In the genomic region with DNA sequence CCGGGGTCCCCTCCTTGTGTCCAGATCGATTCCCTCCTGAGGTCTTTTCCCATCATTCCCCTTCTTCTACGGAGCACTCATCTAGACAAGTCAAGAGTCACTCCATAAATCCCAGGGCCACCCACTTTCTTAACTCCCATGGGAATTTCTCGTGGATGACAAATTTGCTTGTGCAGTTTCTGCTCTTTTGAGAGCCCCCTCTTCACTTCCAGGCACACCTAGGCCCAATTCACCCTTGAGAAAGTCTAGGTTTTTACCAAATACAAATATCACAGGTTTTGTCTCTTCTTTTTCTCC, we compare ENCODE assay signal across 9 cellular contexts. TPM values are rescaled to one million over a fixed set of nuclear protein-coding genes. Genes with fewer than 3 reads are reported as not detected.
DNase-seq lines count a peak whose midpoint lies in the region.
"Had no signal": no experiment of that assay in that cellular context is flagged by ENCODE, and none has a peak within 500 bp of the region (broad histone marks: within the 10 kb centered on the region; RNA-seq: fewer than 3 reads in every experiment).

No MANE protein-coding gene starts in this region.

- peak overlapping the region; percentile 86 for H3K4me3 Mint-ChIP-seq in T-helper 1 cell treated with Interleukin-12 subunit alpha and Interleukin-12 subunit beta and Interleukin-4 antibody, amounts not matched to agents 30 μg/mL and 1 μg/mL, for 36 hours
- H3K4me3 Mint-ChIP-seq in activated T-helper 2 cell treated with anti-CD3 and anti-CD28 coated beads, Interferon-gamma antibody, Interleukin-2, Interleukin-4, amounts not matched to agents 10 μg/mL and 5 μg/mL and 100 μg/mL, durations not matched to agents 14 hours and 24 hours and 36 hours (ENCODE audit: low read depth) = peak overlapping the region; percentile 97
- H3K4me3 Mint-ChIP-seq in immature natural killer cell = peak overlapping the region; percentile 92 to 95 (median 94)

- H3K4me1 Mint-ChIP-seq in T-helper 1 cell treated with Interleukin-12 subunit alpha and Interleukin-12 subunit beta and Interleukin-4 antibody, amounts not matched to agents 30 μg/mL and 1 μg/mL, for 36 hours (ENCODE audit: low read depth) = peaks cover 27% of the 10 kb centered on the region
- H3K4me1 Mint-ChIP-seq in activated T-helper 2 cell treated with anti-CD3 and anti-CD28 coated beads, Interferon-gamma antibody, Interleukin-2, Interleukin-4, amounts not matched to agents 10 μg/mL and 5 μg/mL and 100 μg/mL, durations not matched to agents 14 hours and 24 hours and 36 hours (ENCODE audit: low read depth) = peaks cover 22% of the 10 kb centered on the region
- H3K4me1 Mint-ChIP-seq in immature natural killer cell = peaks cover 25 to 34% of the 10 kb centered on the region in 2 donors

- H3K9me3 Mint-ChIP-seq in T-helper 1 cell treated with Interleukin-12 subunit alpha and Interleukin-12 subunit beta and Interleukin-4 antibody, amounts not matched to agents 30 μg/mL and 1 μg/mL, for 36 hours = no peaks in the 10 kb centered on the region
- no peaks in the 10 kb centered on the region for H3K9me3 Mint-ChIP-seq in activated T-helper 2 cell treated with anti-CD3 and anti-CD28 coated beads, Interferon-gamma antibody, Interleukin-2, Interleukin-4, amounts not matched to agents 10 μg/mL and 5 μg/mL and 100 μg/mL, durations not matched to agents 14 hours and 24 hours and 36 hours
- H3K9me3 Mint-ChIP-seq in immature natural killer cell = no peaks in the 10 kb centered on the region

- H3K4me3 ChIP-seq in subcutaneous abdominal adipose tissue (ENCODE audit: low read depth in 1 of 5, low read length in 5 of 5) = peak overlapping the region; percentile 91 to 94 (median 92)

- peaks cover 24 to 57% (median 53%) of the 10 kb centered on the region in 5 donors for H3K36me3 ChIP-seq in subcutaneous abdominal adipose tissue (ENCODE audit: control insufficient read depth in 5 of 5, insufficient read depth in 5 of 5, low read length in 5 of 5)

- no peaks in the 10 kb centered on the region for H3K27me3 Mint-ChIP-seq in T-helper 1 cell treated with Interleukin-12 subunit alpha and Interleukin-12 subunit beta and Interleukin-4 antibody, amounts not matched to agents 30 μg/mL and 1 μg/mL, for 36 hours (ENCODE audit: low read depth)
- no peaks in the 10 kb centered on the region for H3K27me3 Mint-ChIP-seq in activated T-helper 2 cell treated with anti-CD3 and anti-CD28 coated beads, Interferon-gamma antibody, Interleukin-2, Interleukin-4, amounts not matched to agents 10 μg/mL and 5 μg/mL and 100 μg/mL, durations not matched to agents 14 hours and 24 hours and 36 hours (ENCODE audit: low read depth)
- peaks cover 0 to 7% (median 5%) of the 10 kb centered on the region in 3 donors for H3K27me3 Mint-ChIP-seq in immature natural killer cell (ENCODE audit: low read depth in 3 of 3)

- H3K27ac ChIP-seq in subcutaneous abdominal adipose tissue (ENCODE audit: low read depth, low read length) = peak overlapping the region; percentile 78

- H3K27ac Mint-ChIP-seq in T-helper 1 cell treated with Interleukin-12 subunit alpha and Interleukin-12 subunit beta and Interleukin-4 antibody, amounts not matched to agents 30 μg/mL and 1 μg/mL, for 36 hours = peak overlapping the region; percentile 91
- H3K27ac Mint-ChIP-seq in activated T-helper 2 cell treated with anti-CD3 and anti-CD28 coated beads, Interferon-gamma antibody, Interleukin-2, Interleukin-4, amounts not matched to agents 10 μg/mL and 5 μg/mL and 100 μg/mL, durations not matched to agents 14 hours and 24 hours and 36 hours = peak overlapping the region; percentile 95
- peak overlapping the region; percentile 88 to 95 (median 95) for H3K27ac Mint-ChIP-seq in immature natural killer cell

- no peaks in the 10 kb centered on the region for H3K27me3 ChIP-seq in subcutaneous abdominal adipose tissue (ENCODE audit: control insufficient read depth in 5 of 5, insufficient read depth in 4 of 5, low read length in 5 of 5)

- peaks cover 32% of the 10 kb centered on the region for H3K36me3 Mint-ChIP-seq in T-helper 1 cell treated with Interleukin-12 subunit alpha and Interleukin-12 subunit beta and Interleukin-4 antibody, amounts not matched to agents 30 μg/mL and 1 μg/mL, for 36 hours (ENCODE audit: low read depth)
- H3K36me3 Mint-ChIP-seq in activated T-helper 2 cell treated with anti-CD3 and anti-CD28 coated beads, Interferon-gamma antibody, Interleukin-2, Interleukin-4, amounts not matched to agents 10 μg/mL and 5 μg/mL and 100 μg/mL, durations not matched to agents 14 hours and 24 hours and 36 hours (ENCODE audit: low read depth) = peaks cover 60% of the 10 kb centered on the region
- peaks cover 2 to 26% (median 8%) of the 10 kb centered on the region in 3 donors for H3K36me3 Mint-ChIP-seq in immature natural killer cell

- DNase-seq in T-helper 1 cell = no peak
- DNase-seq in activated T-helper 2 cell treated with anti-CD3 and anti-CD28 coated beads, Interferon-gamma antibody, Interleukin-2, Interleukin-4, amounts not matched to agents 10 μg/mL and 5 μg/mL and 100 μg/mL, durations not matched to agents 14 hours and 24 hours and 36 hours (ENCODE audit: low spot score) = no peak
- DNase-seq in immature natural killer cell = no peak
- no peak for DNase-seq in KBM-7
- no peak for DNase-seq in NOMO-1 treated with dmso at 0.1 percent for 144 hours (lab: John Stamatoyannopoulos, UW; ENCODE audit: unreplicated experiment)
- DNase-seq in foreskin melanocyte = no peak

- H3K9ac ChIP-seq in subcutaneous abdominal adipose tissue (ENCODE audit: low read length in 5 of 5) = peak overlapping the region in 4 of 5 donors; percentile 88 to 99 (median 96)

- peaks cover 9 to 27% (median 24%) of the 10 kb centered on the region in 5 donors for H3K4me1 ChIP-seq in subcutaneous abdominal adipose tissue (ENCODE audit: control insufficient read depth in 5 of 5, insufficient read depth in 5 of 5, low read length in 5 of 5)

- in situ Hi-C loops in KBM-7 (cut with MboI; ENCODE audit: low pct_unique_long_range_greater_than_20kb, low sequenced_read_pairs) = no loop called here

- intact Hi-C loops in activated T-helper 2 cell treated with anti-CD3 and anti-CD28 coated beads, Interferon-gamma antibody, Interleukin-2, Interleukin-4, amounts not matched to agents 10 μg/mL and 5 μg/mL and 100 μg/mL, durations not matched to agents 14 hours and 24 hours and 36 hours (cut with micrococcal nuclease) = loop anchor here (1.0 kb wide), 2 partner anchors 13 to 23 kb away; a partner anchor contains a TSS

- H3K9me3 ChIP-seq in subcutaneous abdominal adipose tissue (ENCODE audit: control insufficient read depth in 5 of 5, low read length in 5 of 5) = no peaks in the 10 kb centered on the region

RNA-seq across cellular contexts. Expression of a gene that starts 0.5 kb away (rescaled TPM):
- total RNA-seq in activated T-helper 2 cell treated with anti-CD3 and anti-CD28 coated beads, Interferon-gamma antibody, Interleukin-2, Interleukin-4, amounts not matched to agents 10 μg/mL and 5 μg/mL and 100 μg/mL, durations not matched to agents 14 hours and 24 hours and 36 hours = 89.7 and 93.2 TPM in 2 replicates
- polyA plus RNA-seq in immature natural killer cell = 100 to 1,000 TPM in 1 of 3 donors, 10 to 100 TPM in 2; 79.0 to 134 (median 80.3) TPM

RNA-seq across cellular contexts. Expression of a gene that starts 7.2 kb away (rescaled TPM):
- total RNA-seq in activated T-helper 2 cell treated with anti-CD3 and anti-CD28 coated beads, Interferon-gamma antibody, Interleukin-2, Interleukin-4, amounts not matched to agents 10 μg/mL and 5 μg/mL and 100 μg/mL, durations not matched to agents 14 hours and 24 hours and 36 hours = not detected in 2 replicates
- polyA plus RNA-seq in immature natural killer cell = not detected
- total RNA-seq: glomerular endothelial cell had no signal

RNA-seq across cellular contexts. Expression of a gene that starts 12.3 kb away (rescaled TPM):
- 0.23 and 0.50 TPM in 2 replicates for total RNA-seq in activated T-helper 2 cell treated with anti-CD3 and anti-CD28 coated beads, Interferon-gamma antibody, Interleukin-2, Interleukin-4, amounts not matched to agents 10 μg/mL and 5 μg/mL and 100 μg/mL, durations not matched to agents 14 hours and 24 hours and 36 hours
- not detected for polyA plus RNA-seq in immature natural killer cell
- total RNA-seq: glomerular endothelial cell had no signal

RNA-seq across cellular contexts. Expression of a gene that starts 13.6 kb away (rescaled TPM):
- 35.0 and 35.9 TPM in 2 replicates for total RNA-seq in activated T-helper 2 cell treated with anti-CD3 and anti-CD28 coated beads, Interferon-gamma antibody, Interleukin-2, Interleukin-4, amounts not matched to agents 10 μg/mL and 5 μg/mL and 100 μg/mL, durations not matched to agents 14 hours and 24 hours and 36 hours
- 1 to 10 TPM; 8.0 to 9.2 (median 9.1) TPM for polyA plus RNA-seq in immature natural killer cell

RNA-seq across cellular contexts. Expression of a gene that starts 22.3 kb away (rescaled TPM):
- total RNA-seq in activated T-helper 2 cell treated with anti-CD3 and anti-CD28 coated beads, Interferon-gamma antibody, Interleukin-2, Interleukin-4, amounts not matched to agents 10 μg/mL and 5 μg/mL and 100 μg/mL, durations not matched to agents 14 hours and 24 hours and 36 hours = 31.3 and 32.3 TPM in 2 replicates
- 10 to 100 TPM in 1 of 3 donors, 1 to 10 TPM in 2; 4.7 to 11.6 (median 6.7) TPM for polyA plus RNA-seq in immature natural killer cell
